In the genomic region with DNA sequence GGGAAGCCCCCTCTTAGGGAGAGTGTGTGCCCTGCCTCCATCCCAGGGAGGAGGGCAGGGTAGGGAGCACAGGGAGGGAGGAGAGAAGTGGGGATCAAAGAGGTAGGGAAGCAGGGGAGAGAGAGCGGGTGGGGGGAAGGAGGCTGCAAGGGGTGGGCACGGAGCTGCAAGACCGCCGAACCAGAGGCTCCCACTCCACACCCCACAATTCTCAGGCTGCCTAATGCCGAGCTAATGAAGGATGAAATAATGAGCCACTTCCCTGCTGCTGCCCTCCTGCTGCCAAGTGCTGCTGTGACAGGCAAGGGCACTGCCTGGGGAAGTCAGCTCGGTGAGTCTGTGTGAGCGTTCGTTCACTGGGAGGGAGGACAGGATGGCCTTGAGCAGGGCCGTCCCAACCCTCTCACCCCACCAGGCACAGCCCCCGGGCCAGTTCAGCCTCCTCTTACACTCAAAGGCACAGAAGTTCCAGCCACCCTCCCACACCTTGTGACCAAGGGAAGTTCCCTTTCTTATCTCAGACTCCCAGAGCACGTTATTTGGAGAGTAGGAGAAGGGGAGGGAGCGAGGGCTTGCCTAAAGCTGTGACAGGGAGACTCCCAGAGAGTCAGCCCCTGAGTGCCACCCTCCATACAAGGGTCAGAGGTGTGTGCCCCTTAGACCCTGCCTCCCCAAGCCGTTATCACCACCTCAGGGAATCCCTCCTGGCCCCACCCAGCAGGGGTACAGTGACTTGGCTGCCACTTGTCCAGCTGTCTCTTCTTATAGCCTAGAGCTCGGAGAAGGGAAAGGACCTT, we compare ENCODE assay signal across 10 cellular contexts. TPM values are rescaled to one million over a fixed set of nuclear protein-coding genes. Genes with fewer than 3 reads are reported as not detected.
DNase-seq lines count a peak whose midpoint lies in the region; FAIRE-seq and TF ChIP-seq lines count a peak whose summit lies in the region.
"Had no signal": no experiment of that assay in that cellular context is flagged by ENCODE, and none has a peak within 500 bp of the region (broad histone marks: within the 10 kb centered on the region; RNA-seq: fewer than 3 reads in every experiment).

No MANE protein-coding gene starts in this region.

- intact Hi-C loops in cardiac septum (cut with DNase I), result no loop called here

- no peaks in the 10 kb centered on the region for H3K9me3 ChIP-seq in HAP-1

- peaks cover 11% of the 10 kb centered on the region for H3K27me3 ChIP-seq in HAP-1 (ENCODE audit: low read depth)

- TF ChIP-seq CTCF in retinal pigment epithelial cell (conservative IDR thresholded peaks at IDR 0.05; ENCODE audit: low read depth, low read length), result peak; percentile 54

- H3K36me3 ChIP-seq in HAP-1 (replicated peaks), result no peaks in the 10 kb centered on the region

- H3K4me3 ChIP-seq in retinal pigment epithelial cell (ENCODE audit: low read length), result no peak overlapping the region
- H3K4me3 ChIP-seq in HAP-1, result no peak overlapping the region

- peak; percentile 11 for DNase-seq in NCI-H748 (lab: John Stamatoyannopoulos, UW; ENCODE audit: unreplicated experiment)
- no peak for DNase-seq in NCI-H748 treated with DMSO at 0.1 percent for 48 hours (lab: John Stamatoyannopoulos, UW)
- peak; percentile 26 for DNase-seq in RCC 7860 (ENCODE audit: low spot score)
- peak; percentile 81 for DNase-seq in cardiac septum (ENCODE audit: low spot score)
- DNase-seq in retinal pigment epithelial cell (ENCODE audit: low read depth), result no peak
- no peak for DNase-seq in foreskin melanocyte
- no peak for DNase-seq in cortex of kidney (lab: John Stamatoyannopoulos, UW)
- no peak for DNase-seq in HAP-1 (ENCODE audit: low spot score in 2 of 2)
- DNase-seq: CD4-positive, CD25-positive, alpha-beta regulatory T cell had no signal

- in situ Hi-C loops in HAP-1 (cut with MboI; ENCODE audit: low sequenced_read_pairs), result no loop called here

- H3K4me1 ChIP-seq in HAP-1, result no peaks in the 10 kb centered on the region
- H3K4me1 ChIP-seq: parathyroid adenoma had no signal

- FAIRE-seq in RCC 7860 (lab: Jason Lieb, UNC), result no peak

RNA-seq across cellular contexts. Expression of a gene that starts 12.4 kb away (rescaled TPM):
- total RNA-seq in cardiac septum, result 6.4 TPM

RNA-seq across cellular contexts. Expression of a gene that starts 16.1 kb away (rescaled TPM):
- total RNA-seq in cardiac septum, result 4.2 TPM

RNA-seq across cellular contexts. Expression of a gene that starts 21.6 kb away (rescaled TPM):
- 69.7 TPM for total RNA-seq in cardiac septum

RNA-seq across cellular contexts. Expression of a gene that starts 54.5 kb away (rescaled TPM):
- total RNA-seq in cardiac septum, result 8.9 TPM

Comparison
In these comparisons a context has a peak if more than half of its experiments do, and no peak if none do; other contexts are left out.
1. DNase-seq: peak in NCI-H748 (single experiment), RCC 7860 (single experiment) and cardiac septum (single experiment); none in NCI-H748 treated with DMSO at 0.1 percent for 48 hours (single experiment), retinal pigment epithelial cell (single experiment), foreskin melanocyte (single experiment), cortex of kidney (single experiment) and HAP-1 (0 of 2).